ENCODE assay signal across 25 cellular contexts in the genomic region with DNA sequence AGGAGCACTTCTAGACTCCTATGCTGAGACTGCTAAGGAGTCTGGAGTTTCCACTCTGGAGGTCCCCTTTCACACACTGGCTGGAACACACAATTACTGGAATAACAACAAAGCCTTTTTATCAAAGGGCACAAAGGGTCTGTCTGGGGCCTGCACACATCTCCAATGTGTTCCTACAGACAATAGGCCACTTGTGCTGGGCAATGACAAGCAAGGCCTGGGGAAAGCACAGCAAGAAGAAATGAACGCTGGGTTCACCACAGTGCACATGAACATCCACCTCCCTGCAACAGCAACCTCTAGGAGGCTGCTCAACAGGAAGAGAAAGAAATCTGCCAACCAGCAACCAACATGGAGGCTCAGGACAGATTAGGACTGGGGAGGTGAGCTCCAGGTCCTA. TPM values are rescaled to one million over a fixed set of nuclear protein-coding genes. Genes with fewer than 3 reads are reported as not detected.
A peak's percentile ranks its signal among the peaks of the same experiment; 100 is the strongest.
DNase-seq lines count a peak whose midpoint lies in the region; ATAC-seq, FAIRE-seq and TF ChIP-seq lines count a peak whose summit lies in the region.
"Had no signal": no experiment of that assay in that cellular context is flagged by ENCODE, and none has a peak within 500 bp of the region (broad histone marks: within the 10 kb centered on the region; RNA-seq: fewer than 3 reads in every experiment).

No MANE protein-coding gene starts in this region.

- TF ChIP-seq CTCF in chondrocyte (IDR thresholded peaks at IDR 0.05) (no peak), lower leg skin (IDR thresholded peaks at IDR 0.05) (no peak)

- WGBS in lower leg skin, 2 donors, result 88 to 93% methylated on average over 1 of the region's 1 CpG

- TF ChIP-seq POLR2A in lower leg skin (IDR thresholded peaks at IDR 0.05), result no peak

- intact Hi-C loops in lower leg skin (cut with DNase I; ENCODE audit: low total_unique reads), result no loop called here

- no peaks in the 10 kb centered on the region for H3K9me3 Mint-ChIP-seq in activated T-helper 17 cell treated with anti-CD3 and anti-CD28 coated beads, Interleukin-2, amount 50 U/mL, for 72 hours
- no peaks in the 10 kb centered on the region for H3K9me3 Mint-ChIP-seq in chondrocyte (ENCODE audit: low read depth)
- no peaks in the 10 kb centered on the region for H3K9me3 Mint-ChIP-seq in stimulated activated effector memory CD8-positive, alpha-beta T cell treated with anti-CD3 and anti-CD28 coated beads, Interleukin-12 subunit alpha, Interleukin-12 subunit beta, amount 100 ng/mL, for 72 hours
- H3K9me3 Mint-ChIP-seq: activated CD4-positive, alpha-beta memory T cell treated with anti-CD3 and anti-CD28 coated beads for 36 hours; activated naive CD4-positive, alpha-beta T cell treated with anti-CD3 and anti-CD28 coated beads for 36 hours; CD8-positive, alpha-beta T cell; effector memory CD8-positive, alpha-beta T cell; naive thymus-derived CD4-positive, alpha-beta T cell had no signal

- DNase-seq in chondrocyte (ENCODE audit: low spot score), result no peak
- DNase-seq in medulla oblongata (ENCODE audit: extremely low spot score), result peak; percentile 95
- DNase-seq in stimulated activated effector memory CD8-positive, alpha-beta T cell treated with anti-CD3 and anti-CD28 coated beads, Interleukin-12 subunit alpha, Interleukin-12 subunit beta, amount 100 ng/mL, for 72 hours (ENCODE audit: low spot score in 2 of 2), result no peak
- DNase-seq in RCC 7860 (ENCODE audit: low spot score), result no peak
- DNase-seq in NK-92 (lab: John Stamatoyannopoulos, UW; ENCODE audit: unreplicated experiment), result no peak
- no peak for DNase-seq in lower leg skin (ENCODE audit: low spot score in 2 of 2)
- no peak for DNase-seq in NCI-H2081 (lab: John Stamatoyannopoulos, UW)
- DNase-seq: activated CD4-positive, alpha-beta memory T cell treated with anti-CD3 and anti-CD28 coated beads for 36 hours; activated naive CD4-positive, alpha-beta T cell treated with anti-CD3 and anti-CD28 coated beads for 36 hours; activated T-cell treated with anti-CD3 and anti-CD28 coated beads for 4 hours; aorta; CD8-positive, alpha-beta T cell; effector memory CD8-positive, alpha-beta T cell; GDM1; mesenchymal stem cell; MV-4-11; naive thymus-derived CD4-positive, alpha-beta T cell; NCI-H1694 treated with DMSO at 0.1 percent for 48 hours; pancreas had no signal

- H3K4me3 Mint-ChIP-seq in activated T-helper 17 cell treated with anti-CD3 and anti-CD28 coated beads, Interleukin-2, amount 50 U/mL, for 72 hours, result no peak overlapping the region
- no peak overlapping the region for H3K4me3 Mint-ChIP-seq in chondrocyte (ENCODE audit: unreplicated experiment)
- H3K4me3 Mint-ChIP-seq in stimulated activated effector memory CD8-positive, alpha-beta T cell treated with anti-CD3 and anti-CD28 coated beads, Interleukin-12 subunit alpha, Interleukin-12 subunit beta, amount 100 ng/mL, for 72 hours, result no peak overlapping the region
- H3K4me3 Mint-ChIP-seq: activated CD4-positive, alpha-beta memory T cell treated with anti-CD3 and anti-CD28 coated beads for 36 hours; activated naive CD4-positive, alpha-beta T cell treated with anti-CD3 and anti-CD28 coated beads for 36 hours; CD8-positive, alpha-beta T cell; effector memory CD8-positive, alpha-beta T cell; naive thymus-derived CD4-positive, alpha-beta T cell had no signal

- peaks cover 92% of the 10 kb centered on the region for H3K36me3 Mint-ChIP-seq in activated T-helper 17 cell treated with anti-CD3 and anti-CD28 coated beads, Interleukin-2, amount 50 U/mL, for 72 hours (ENCODE audit: low read depth)
- H3K36me3 Mint-ChIP-seq in chondrocyte (ENCODE audit: low read depth), result peaks cover 42% of the 10 kb centered on the region
- H3K36me3 Mint-ChIP-seq in stimulated activated effector memory CD8-positive, alpha-beta T cell treated with anti-CD3 and anti-CD28 coated beads, Interleukin-12 subunit alpha, Interleukin-12 subunit beta, amount 100 ng/mL, for 72 hours, result peaks cover 98% of the 10 kb centered on the region

- no peak for ATAC-seq in activated T-helper 17 cell treated with anti-CD3 and anti-CD28 coated beads, Interleukin-2, amount 50 U/mL, for 72 hours (replicated peaks)
- no peak for ATAC-seq in stimulated activated effector memory CD8-positive, alpha-beta T cell treated with anti-CD3 and anti-CD28 coated beads, Interleukin-12 subunit alpha, Interleukin-12 subunit beta, amount 100 ng/mL, for 72 hours
- ATAC-seq: CD8-positive, alpha-beta T cell; effector memory CD8-positive, alpha-beta T cell; gastroesophageal sphincter; HCT116; naive thymus-derived CD4-positive, alpha-beta T cell; pancreas had no signal

- H3K27me3 Mint-ChIP-seq in activated T-helper 17 cell treated with anti-CD3 and anti-CD28 coated beads, Interleukin-2, amount 50 U/mL, for 72 hours, result no peaks in the 10 kb centered on the region
- H3K27me3 Mint-ChIP-seq in chondrocyte (ENCODE audit: low read depth), result no peaks in the 10 kb centered on the region
- H3K27me3 Mint-ChIP-seq: activated CD4-positive, alpha-beta memory T cell treated with anti-CD3 and anti-CD28 coated beads for 36 hours; effector memory CD8-positive, alpha-beta T cell; naive thymus-derived CD4-positive, alpha-beta T cell had no signal

- H3K4me1 Mint-ChIP-seq in activated T-helper 17 cell treated with anti-CD3 and anti-CD28 coated beads, Interleukin-2, amount 50 U/mL, for 72 hours, result no peaks in the 10 kb centered on the region
- peaks cover 33% of the 10 kb centered on the region for H3K4me1 Mint-ChIP-seq in chondrocyte (ENCODE audit: low read depth)
- H3K4me1 Mint-ChIP-seq in stimulated activated effector memory CD8-positive, alpha-beta T cell treated with anti-CD3 and anti-CD28 coated beads, Interleukin-12 subunit alpha, Interleukin-12 subunit beta, amount 100 ng/mL, for 72 hours, result no peaks in the 10 kb centered on the region

- H3K4me3 ChIP-seq in lower leg skin (ENCODE audit: low read depth, poor library complexity, severe bottlenecking), result no peak overlapping the region
- H3K4me3 ChIP-seq: esophagus muscularis mucosa, gastroesophageal sphincter, pancreas, thoracic aorta had no signal

- H3K27ac Mint-ChIP-seq in activated T-helper 17 cell treated with anti-CD3 and anti-CD28 coated beads, Interleukin-2, amount 50 U/mL, for 72 hours, result peak overlapping the region; percentile 70
- H3K27ac Mint-ChIP-seq in chondrocyte (ENCODE audit: unreplicated experiment), result peak overlapping the region; percentile 12
- H3K27ac Mint-ChIP-seq in stimulated activated effector memory CD8-positive, alpha-beta T cell treated with anti-CD3 and anti-CD28 coated beads, Interleukin-12 subunit alpha, Interleukin-12 subunit beta, amount 100 ng/mL, for 72 hours, result peak overlapping the region; percentile 63
- H3K27ac Mint-ChIP-seq: activated CD4-positive, alpha-beta memory T cell treated with anti-CD3 and anti-CD28 coated beads for 36 hours; activated naive CD4-positive, alpha-beta T cell treated with anti-CD3 and anti-CD28 coated beads for 36 hours; CD8-positive, alpha-beta T cell had no signal

- FAIRE-seq in RCC 7860 (lab: Jason Lieb, UNC), result no peak
- FAIRE-seq: colon, pancreas had no signal

RNA-seq across cellular contexts. Expression of gene TRPC4AP, which starts 43.9 kb away (rescaled TPM):
- 10 to 100 TPM; 34.1 to 54.3 TPM for total RNA-seq in activated T-helper 17 cell treated with anti-CD3 and anti-CD28 coated beads, Interleukin-2, amount 50 U/mL, for 72 hours
- total RNA-seq in chondrocyte, result 83.4 to 118 TPM (median 112 TPM) in 3 replicates
- 10 to 100 TPM; 40.3 to 64.5 (median 50.0) TPM for total RNA-seq in lower leg skin

Comparison
In these comparisons a context has a peak if more than half of its experiments do, and no peak if none do; other contexts are left out.
1. H3K27ac Mint-ChIP-seq: peak in every context shown above with its lines; median percentile 70 in activated T-helper 17 cell treated with anti-CD3 and anti-CD28 coated beads, Interleukin-2, amount 50 U/mL, for 72 hours; 63 in stimulated activated effector memory CD8-positive, alpha-beta T cell treated with anti-CD3 and anti-CD28 coated beads, Interleukin-12 subunit alpha, Interleukin-12 subunit beta, amount 100 ng/mL, for 72 hours; 12 in chondrocyte.